18 cellular contexts compared by ENCODE assay signal in the genomic region with DNA sequence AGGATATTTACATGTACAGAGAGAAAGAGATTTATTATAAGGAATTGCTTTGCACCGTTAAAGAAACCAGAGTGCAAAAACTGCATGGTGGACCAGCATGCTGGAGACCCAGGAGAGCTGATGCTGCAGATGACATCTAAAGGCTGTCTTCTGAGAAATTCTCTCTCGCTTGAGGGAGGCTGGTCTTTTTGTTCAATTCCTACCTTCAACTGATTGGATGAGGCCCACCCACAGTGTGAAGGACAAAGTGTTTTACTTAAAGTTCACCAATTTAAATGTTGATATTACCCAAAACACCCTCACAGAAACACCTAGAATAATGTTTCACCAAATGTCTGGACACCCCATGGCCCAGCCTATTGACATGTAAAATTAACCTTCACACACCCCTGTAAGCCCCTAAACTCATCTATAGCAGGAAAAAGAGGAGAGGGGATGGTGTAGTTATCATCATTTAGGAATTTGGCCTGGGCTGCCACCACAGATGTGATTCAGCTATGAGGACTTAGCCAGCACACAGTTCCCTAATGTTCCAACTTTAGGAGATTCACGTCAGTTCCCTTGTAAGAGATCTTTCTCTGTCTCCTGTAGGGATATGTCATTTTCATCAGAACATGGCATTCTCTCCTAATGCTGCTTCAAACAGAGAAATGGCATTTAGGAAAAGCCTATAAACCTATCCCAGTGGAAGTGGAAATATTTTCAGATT.
A peak's percentile ranks its signal among the peaks of the same experiment; 100 is the strongest.
DNase-seq lines count a peak whose midpoint lies in the region; FAIRE-seq and TF ChIP-seq lines count a peak whose summit lies in the region.
"Had no signal": no experiment of that assay in that cellular context is flagged by ENCODE, and none has a peak within 500 bp of the region (broad histone marks: within the 10 kb centered on the region; RNA-seq: fewer than 3 reads in every experiment).

No MANE protein-coding gene starts in this region.

- in situ Hi-C loops in brain microvascular endothelial cell (cut with HindIII; ENCODE audit: low pct_ligation_motif_present, low sequenced_read_pairs) = no loop called here

- no peak for FAIRE-seq in GM19239 (lab: Jason Lieb, UNC)
- FAIRE-seq: A204.1 had no signal

- no peak overlapping the region for H3K27ac ChIP-seq in brain microvascular endothelial cell
- H3K27ac ChIP-seq: C4-2B had no signal

- H3K27me3 Mint-ChIP-seq in HFFc6 (ENCODE audit: insufficient read depth) = no peaks in the 10 kb centered on the region

- no peak overlapping the region for H3K4me3 ChIP-seq in brain microvascular endothelial cell (ENCODE audit: low read depth, low read length)

- no peaks in the 10 kb centered on the region for H3K9me3 Mint-ChIP-seq in HFFc6

- H3K4me3 Mint-ChIP-seq in HFFc6 = no peak overlapping the region

- DNase-seq in EH (ENCODE audit: low read depth) = peak; percentile 77
- DNase-seq in HFFc6 = peak; percentile 48
- peak; percentile 26 for DNase-seq in brain microvascular endothelial cell
- DNase-seq in myocyte (ENCODE audit: low read depth) = peak; percentile 38
- no peak for DNase-seq in GM19239 (ENCODE audit: insufficient read length, low spot score)
- DNase-seq in CD1c-positive myeloid dendritic cell (ENCODE audit: extremely low spot score) = no peak
- DNase-seq in NCI-H1694 treated with DMSO at 0.1 percent for 48 hours (lab: John Stamatoyannopoulos, UW) = no peak
- DNase-seq: DMS 273 treated with DMSO at 0.1 percent for 48 hours; KG1; MM.1S; NCI-H1092 treated with DMSO at 0.1 percent for 48 hours; NCI-H69; NK-92 treated with Interleukin-12 subunit alpha and Interleukin-12 subunit beta, amount 100 ng/mL, for 24 hours; OCI-M1; RPMI8226; SIG-M5 had no signal

- no peak for TF ChIP-seq CTCF in HFFc6 (IDR thresholded peaks at IDR 0.05)
- no peak for TF ChIP-seq CTCF in brain microvascular endothelial cell (IDR thresholded peaks at IDR 0.05; ENCODE audit: low read depth, low read length, missing control alignments)

- peaks cover 8% of the 10 kb centered on the region; the same call in 1 of the 2 replicates for H3K36me3 Mint-ChIP-seq in HFFc6 (ENCODE audit: low read depth)

- peak overlapping the region; percentile 68 for H3K27ac Mint-ChIP-seq in HFFc6

- H3K4me1 Mint-ChIP-seq in HFFc6 (ENCODE audit: low read depth) = peaks cover 43% of the 10 kb centered on the region

- H3K27me3 ChIP-seq in brain microvascular endothelial cell (replicated peaks) = no peaks in the 10 kb centered on the region

- H3K36me3 ChIP-seq in brain microvascular endothelial cell (replicated peaks) = no peaks in the 10 kb centered on the region

Comparison
In these comparisons a context has a peak if more than half of its experiments do, and no peak if none do; other contexts are left out.
1. DNase-seq: peak in EH (single experiment), HFFc6 (single experiment), brain microvascular endothelial cell (single experiment) and myocyte (single experiment); none in GM19239 (single experiment), CD1c-positive myeloid dendritic cell (single experiment) and NCI-H1694 treated with DMSO at 0.1 percent for 48 hours (single experiment).